22 cellular contexts compared by ENCODE assay signal in the genomic region with DNA sequence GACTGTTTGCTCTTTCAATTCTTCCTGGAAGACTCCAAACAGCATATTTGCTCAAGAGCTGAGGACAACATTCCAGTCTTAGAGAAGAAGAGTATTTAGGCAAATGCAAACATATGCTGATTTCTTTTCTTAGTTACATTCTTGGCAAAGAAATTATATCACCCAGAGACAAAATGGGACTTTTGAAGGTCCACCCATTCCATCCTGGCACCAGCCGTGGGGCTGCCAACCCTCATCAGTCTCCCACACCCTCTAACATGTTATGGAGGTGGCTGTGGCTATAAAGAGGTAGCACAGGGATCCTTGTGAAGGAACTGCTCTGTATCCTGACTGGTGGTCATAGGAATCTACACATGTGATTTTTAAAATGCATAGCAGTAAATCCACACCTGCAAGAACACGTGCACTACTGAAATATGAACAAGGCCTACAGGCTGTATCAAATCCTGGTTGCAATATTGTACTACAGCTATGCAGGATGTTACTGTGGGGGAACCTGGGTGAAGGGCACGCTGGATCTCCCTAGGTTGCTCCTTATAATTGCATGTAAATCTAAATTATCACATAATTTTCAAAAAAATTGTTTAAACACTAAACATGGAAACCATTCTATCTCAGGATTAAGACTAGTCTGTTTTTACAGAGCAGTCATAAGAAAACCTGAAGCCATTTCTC.
"Had no signal": no experiment of that assay in that cellular context is flagged by ENCODE, and none has a peak within 500 bp of the region (broad histone marks: within the 10 kb centered on the region; RNA-seq: fewer than 3 reads in every experiment).

No MANE protein-coding gene starts in this region.

- H3K36me3 ChIP-seq: pancreas, prostate gland, right atrium auricular region, spleen, thoracic aorta, tibial nerve, upper lobe of left lung, uterus had no signal

- H3K9me3 Mint-ChIP-seq: central memory CD8-positive, alpha-beta T cell; effector memory CD8-positive, alpha-beta T cell; immature natural killer cell; natural killer cell; stimulated activated memory B cell treated with anti-CD40 and anti-IgM and Interleukin-4, amounts not matched to agents 10 μg/mL and 1 μg/mL and 100 μg/mL, for 72 hours had no signal

- H3K27me3 ChIP-seq: pancreas, right atrium auricular region, tibial nerve, upper lobe of left lung, uterus had no signal

- H3K4me3 ChIP-seq: coronary artery, pancreas, prostate gland, right atrium auricular region, spleen, thoracic aorta, tibial nerve, upper lobe of left lung, uterus had no signal

- H3K36me3 Mint-ChIP-seq: immature natural killer cell; natural killer cell; stimulated activated memory B cell treated with anti-CD40 and anti-IgM and Interleukin-4, amounts not matched to agents 10 μg/mL and 1 μg/mL and 100 μg/mL, for 72 hours had no signal

- ATAC-seq: effector memory CD8-positive, alpha-beta T cell; natural killer cell; pancreas; sciatic nerve; stimulated activated memory B cell treated with anti-CD40 and anti-IgM and Interleukin-4, amounts not matched to agents 10 μg/mL and 1 μg/mL and 100 μg/mL, for 72 hours; stimulated activated naive CD8-positive, alpha-beta T cell treated with anti-CD3 and anti-CD28 coated beads, Interleukin-15, Interleukin-2, amounts not matched to agents 100 U/mL and 50 U/mL, for 24 hours had no signal

- H3K4me1 ChIP-seq: pancreas, prostate gland, right atrium auricular region, spleen, tibial nerve, uterus had no signal

- H3K9me3 ChIP-seq: pancreas, prostate gland, right atrium auricular region, spleen, thoracic aorta, tibial nerve, upper lobe of left lung, uterus had no signal

- DNase-seq: dermis blood vessel endothelial cell; effector memory CD8-positive, alpha-beta T cell; erythroblast; immature natural killer cell; mesendoderm; midbrain; natural killer cell; pancreas; stimulated activated CD4-positive, alpha-beta T cell treated with anti-CD3 and anti-CD28 coated beads, Interleukin-4, amount 100 ng/mL, for 4 hours; stimulated activated naive CD8-positive, alpha-beta T cell treated with anti-CD3 and anti-CD28 coated beads, Interleukin-15, Interleukin-2, amounts not matched to agents 100 U/mL and 50 U/mL, for 24 hours; substantia nigra; upper lobe of left lung; uterus had no signal

- H3K27ac ChIP-seq: coronary artery, pancreas, prostate gland, right atrium auricular region, spleen, thoracic aorta, tibial nerve, upper lobe of left lung, uterus had no signal

- H3K4me3 Mint-ChIP-seq: central memory CD8-positive, alpha-beta T cell; effector memory CD8-positive, alpha-beta T cell; immature natural killer cell; natural killer cell; stimulated activated memory B cell treated with anti-CD40 and anti-IgM and Interleukin-4, amounts not matched to agents 10 μg/mL and 1 μg/mL and 100 μg/mL, for 72 hours had no signal

- H3K27ac Mint-ChIP-seq: effector memory CD8-positive, alpha-beta T cell; immature natural killer cell; natural killer cell; stimulated activated memory B cell treated with anti-CD40 and anti-IgM and Interleukin-4, amounts not matched to agents 10 μg/mL and 1 μg/mL and 100 μg/mL, for 72 hours had no signal

- H3K4me1 Mint-ChIP-seq: central memory CD8-positive, alpha-beta T cell; immature natural killer cell; natural killer cell; stimulated activated memory B cell treated with anti-CD40 and anti-IgM and Interleukin-4, amounts not matched to agents 10 μg/mL and 1 μg/mL and 100 μg/mL, for 72 hours had no signal
